In genomic region chr2:196171946-196172345, GRCh38 we compare ENCODE assay signal across 8 cellular contexts. TPM values are rescaled to one million over a fixed set of nuclear protein-coding genes. Genes with fewer than 3 reads are reported as not detected.
DNase-seq lines count a peak whose midpoint lies in the region; ATAC-seq and TF ChIP-seq lines count a peak whose summit lies in the region.

No MANE protein-coding gene starts in this region.

- peak overlapping the region; percentile 45 to 67 for H3K9ac ChIP-seq in duodenal mucosa (ENCODE audit: low read depth in 1 of 2, low read length in 2 of 2)

- H3K4me3 ChIP-seq in NB4 (ENCODE audit: low read depth, low read length) = peak overlapping the region; percentile 72
- H3K4me3 ChIP-seq in duodenal mucosa (ENCODE audit: low read depth in 1 of 2, low read length in 2 of 2) = peak overlapping the region; percentile 69 to 74

- peaks cover 10 to 13% of the 10 kb centered on the region in 2 donors for H3K4me1 ChIP-seq in duodenal mucosa (ENCODE audit: control insufficient read depth in 1 of 2, insufficient read depth in 2 of 2, low read length in 2 of 2)

- no peak overlapping the region for H3K27ac ChIP-seq in duodenal mucosa (ENCODE audit: low read depth, low read length)

- H3K27me3 ChIP-seq in duodenal mucosa (ENCODE audit: control insufficient read depth in 1 of 2, insufficient read depth in 2 of 2, low read length in 2 of 2) = no peaks in the 10 kb centered on the region

- no peak for TF ChIP-seq POLR2A in NB4 (IDR thresholded peaks at IDR 0.05; ENCODE audit: extremely low read depth, insufficient read length)

- H3K9me3 ChIP-seq in duodenal mucosa (ENCODE audit: control insufficient read depth in 1 of 2, low read length in 2 of 2) = no peaks in the 10 kb centered on the region

- TF ChIP-seq CTCF in NB4 (IDR thresholded peaks at IDR 0.05; ENCODE audit: low read depth, low read length) (no peak), omental fat pad (IDR thresholded peaks at IDR 0.05) (no peak)

- H3K36me3 ChIP-seq in duodenal mucosa (ENCODE audit: control insufficient read depth in 1 of 2, insufficient read depth in 2 of 2, low read length in 2 of 2) = no peaks in the 10 kb centered on the region

- peak; percentile 21 for DNase-seq in CD1c-positive myeloid dendritic cell (ENCODE audit: extremely low spot score)
- DNase-seq in NB4 (ENCODE audit: low read depth) = no peak
- DNase-seq in omental fat pad (ENCODE audit: low spot score) = no peak
- no peak for DNase-seq in stimulated activated CD4-positive, alpha-beta T cell treated with anti-CD3 and anti-CD28 coated beads, Interleukin-12 subunit alpha, Interleukin-12 subunit beta, amount 100 ng/mL, for 4 hours
- DNase-seq in AG08396 (ENCODE audit: low spot score) = no peak
- no peak for DNase-seq in NCI-H446 (lab: John Stamatoyannopoulos, UW)
- DNase-seq in NCI-H2107 treated with DMSO at 0.1 percent for 48 hours (lab: John Stamatoyannopoulos, UW; ENCODE audit: unreplicated experiment) = no peak

- ATAC-seq in omental fat pad (ENCODE audit: low FRiP score) = peak; percentile 1

RNA-seq across cellular contexts. Expression of gene STK17B, which starts 0.6 kb away (rescaled TPM):
- total RNA-seq in omental fat pad = 10 to 100 TPM; 39.2 to 89.9 (median 60.7) TPM
